In the genomic region with DNA sequence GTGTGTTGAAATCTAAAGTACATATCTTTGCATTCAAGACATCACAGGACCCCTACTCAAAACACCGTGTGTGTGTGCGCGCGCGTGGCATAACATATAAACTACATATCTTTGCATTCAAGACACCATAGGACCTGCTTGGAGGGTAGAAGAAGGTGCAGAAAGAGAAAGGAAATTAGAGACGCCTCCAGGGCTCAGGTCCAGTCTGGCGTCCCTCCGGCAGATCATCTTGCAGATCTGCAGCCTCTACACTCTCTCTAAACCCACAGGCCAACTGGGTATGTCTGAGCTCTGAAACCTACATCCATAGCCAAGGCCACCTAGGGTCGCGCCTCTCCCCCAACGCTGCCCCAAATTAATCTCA, we compare ENCODE assay signal across 8 cellular contexts. TPM values are rescaled to one million over a fixed set of nuclear protein-coding genes. Genes with fewer than 3 reads are reported as not detected.
DNase-seq lines count a peak whose midpoint lies in the region; ATAC-seq and TF ChIP-seq lines count a peak whose summit lies in the region.

No MANE protein-coding gene starts in this region.

- H3K27ac ChIP-seq in Peyer's patch (peak overlapping the region in 3 of 4 donors; percentile 48 to 68 (median 56)), epithelial cell of prostate (peak overlapping the region; percentile 18), smooth muscle cell (ENCODE audit: low read depth) (no peak overlapping the region)

- DNase-seq in DMS53 (lab: John Stamatoyannopoulos, UW) (peak; percentile 75), DMS53 treated with DMSO at 0.1 percent for 48 hours (lab: John Stamatoyannopoulos, UW; ENCODE audit: unreplicated experiment) (no peak), Peyer's patch (no peak), epithelial cell of prostate (ENCODE audit: low read depth, low spot score) (no peak), smooth muscle cell (lab: John Stamatoyannopoulos, UW; ENCODE audit: unreplicated experiment) (no peak), NCI-H1048 (lab: John Stamatoyannopoulos, UW) (no peak)

- H3K9me3 ChIP-seq in Peyer's patch (no peaks in the 10 kb centered on the region), smooth muscle cell (replicated peaks; ENCODE audit: low read depth) (no peaks in the 10 kb centered on the region)

- H4K20me1 ChIP-seq in smooth muscle cell (ENCODE audit: low read depth), result peaks cover 6% of the 10 kb centered on the region

- TF ChIP-seq POLR2A in Peyer's patch (IDR thresholded peaks at IDR 0.05), result no peak

- TF ChIP-seq CTCF in Peyer's patch (IDR thresholded peaks at IDR 0.05), result no peak
- no peak for TF ChIP-seq CTCF in smooth muscle cell (IDR thresholded peaks at IDR 0.05; ENCODE audit: borderline replicate concordance, insufficient read depth, poor library complexity, severe bottlenecking)

- peak overlapping the region; percentile 89 for H3K4me2 ChIP-seq in smooth muscle cell

- no peak overlapping the region for H3K9ac ChIP-seq in smooth muscle cell (ENCODE audit: low read depth)

- H3K4me3 ChIP-seq in Peyer's patch (peak overlapping the region; percentile 53 to 70 (median 56)), smooth muscle cell (peak overlapping the region; percentile 66)

- WGBS in smooth muscle cell (ENCODE audit: low lambda C conversion rate), result 82% methylated on average over 11 of the region's 11 CpGs

- ATAC-seq in activated CD4-positive, CD25-positive, alpha-beta regulatory T cell treated with anti-CD3 and anti-CD28 coated beads, Interleukin-2, amount 50 U/mL, for 24 hours, result no peak
- no peak for ATAC-seq in HG03097 (IDR thresholded peaks at IDR 0.05; ENCODE audit: low FRiP score, unreplicated experiment)

- no peaks in the 10 kb centered on the region for H3K36me3 ChIP-seq in Peyer's patch
- H3K36me3 ChIP-seq in smooth muscle cell (ENCODE audit: low read depth), result no peaks in the 10 kb centered on the region

- H3K79me2 ChIP-seq in smooth muscle cell (ENCODE audit: low read depth), result no peaks in the 10 kb centered on the region

- H3F3A ChIP-seq in smooth muscle cell (ENCODE audit: low read depth), result no peaks in the 10 kb centered on the region

- peaks cover 0 to 14% (median 0%) of the 10 kb centered on the region in 4 donors for H3K4me1 ChIP-seq in Peyer's patch
- H3K4me1 ChIP-seq in smooth muscle cell (ENCODE audit: low read depth), result peaks cover 13% of the 10 kb centered on the region

- H2AFZ ChIP-seq in smooth muscle cell (ENCODE audit: low read depth), result no peak overlapping the region

- H3K27me3 ChIP-seq in Peyer's patch, result no peaks in the 10 kb centered on the region
- H3K27me3 ChIP-seq in smooth muscle cell (ENCODE audit: low read depth), result no peaks in the 10 kb centered on the region

RNA-seq across cellular contexts. Expression of gene PAFAH1B3, which starts 0.7 kb away (rescaled TPM):
- total RNA-seq in Peyer's patch (10 to 100 TPM in 2 of 4 donors, 1 to 10 TPM in 2; 8.6 to 42.1 (median 10.2) TPM), smooth muscle cell (44.6 and 44.7 TPM in 2 replicates)
- polyA plus RNA-seq in smooth muscle cell, result 71.0 and 75.7 TPM in 2 replicates

RNA-seq across cellular contexts. Expression of gene PRR19, which starts 1.2 kb away (rescaled TPM):
- total RNA-seq in Peyer's patch (1 to 10 TPM in 2 of 4 donors, not detected in 2; 1.1 TPM), smooth muscle cell (0.45 and 1.3 TPM in 2 replicates)
- 0.73 and 1.0 TPM in 2 replicates for polyA plus RNA-seq in smooth muscle cell

RNA-seq across cellular contexts. Expression of gene TMEM145, which starts 10.0 kb away (rescaled TPM):
- total RNA-seq in Peyer's patch (not detected), smooth muscle cell (not detected in 2 replicates)
- 0.09 and 0.11 TPM in 2 replicates for polyA plus RNA-seq in smooth muscle cell

RNA-seq across cellular contexts. Expression of gene MEGF8, which starts 22.4 kb away (rescaled TPM):
- total RNA-seq in Peyer's patch (10 to 100 TPM; 12.3 to 30.8 (median 22.3) TPM), smooth muscle cell (13.4 and 16.4 TPM in 2 replicates)
- 8.2 and 11.0 TPM in 2 replicates for polyA plus RNA-seq in smooth muscle cell

RNA-seq across cellular contexts. Expression of gene CIC, which starts 34.0 kb away (rescaled TPM):
- total RNA-seq in Peyer's patch (10 to 100 TPM; 40.5 to 72.8 (median 67.2) TPM), smooth muscle cell (12.6 and 13.6 TPM in 2 replicates)
- polyA plus RNA-seq in smooth muscle cell, result 18.4 and 19.5 TPM in 2 replicates
